ENCODE assay signal across 1 cellular context in the genomic region with DNA sequence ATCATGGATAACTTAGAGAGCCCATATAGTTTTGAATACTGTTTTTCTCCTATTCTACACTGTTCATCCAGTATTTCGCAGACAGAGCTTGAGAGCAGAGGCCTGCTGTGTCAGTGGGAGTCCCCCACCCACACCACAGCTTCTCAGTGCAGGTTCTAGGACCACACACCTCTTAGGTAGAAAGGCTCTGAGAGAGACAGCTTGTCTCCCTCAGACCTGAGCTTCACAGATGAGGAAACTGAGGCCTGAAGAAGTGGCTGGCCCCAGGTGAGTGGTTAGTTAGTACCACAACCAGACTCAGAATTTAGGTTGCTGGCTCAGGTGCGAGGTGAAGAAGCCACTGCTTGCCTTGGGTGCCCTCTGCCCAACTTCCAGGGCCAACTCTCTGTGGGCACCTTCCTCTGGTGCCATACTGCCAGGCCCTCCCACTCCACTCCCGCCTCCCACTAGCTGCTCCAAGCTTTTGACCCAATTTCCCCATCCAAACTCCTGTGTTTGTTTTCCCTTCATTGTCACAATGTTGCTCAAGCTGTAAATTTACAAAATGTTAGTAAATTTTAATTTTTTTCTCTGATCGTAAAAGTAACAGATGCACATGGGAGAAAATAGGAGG.
TF ChIP-seq lines count a peak whose summit lies in the region.

No MANE protein-coding gene starts in this region.

TF ChIP-seq in HepG2, 621 proteins besides CTCF, POLR2A, EP300 and RAD21:
- no peak for TF ChIP-seq YEATS2 (CRISPR knock-in tag; IDR thresholded peaks at IDR 0.05; ENCODE audit: borderline replicate concordance)
TF ChIP-seq in HepG2: peak in this region for 0.
